8 cellular contexts compared by ENCODE assay signal in genomic region chr2:203814661-203815540, GRCh38. TPM values are rescaled to one million over a fixed set of nuclear protein-coding genes. Genes with fewer than 3 reads are reported as not detected.
DNase-seq lines count a peak whose midpoint lies in the region; ATAC-seq and TF ChIP-seq lines count a peak whose summit lies in the region.

No MANE protein-coding gene starts in this region.

- H3K36me3 ChIP-seq in suprapubic skin: no peaks in the 10 kb centered on the region

- no peak overlapping the region for H3K27ac ChIP-seq in HL-60 (replicated peaks)
- no peak overlapping the region for H3K27ac ChIP-seq in suprapubic skin

- peak overlapping the region; percentile 75 for H3K27ac Mint-ChIP-seq in endothelial cell (ENCODE audit: unreplicated experiment)

- H3K4me3 ChIP-seq in HL-60 (replicated peaks; ENCODE audit: insufficient read depth, low read length) (no peak overlapping the region), suprapubic skin (no peak overlapping the region)

- DNase-seq in COR-L47 (lab: John Stamatoyannopoulos, UW) (peak; percentile 76), HL-60 (ENCODE audit: low read depth in 1 of 2, low spot score in 1 of 2) (peak; percentile 52 to 55), NCI-H774 (lab: John Stamatoyannopoulos, UW) (peak; percentile 52), endothelial cell (ENCODE audit: low spot score) (peak; percentile 23), mucosa of gallbladder (ENCODE audit: low spot score) (peak; percentile 69), suprapubic skin (ENCODE audit: low spot score in 2 of 2) (no peak)
- peak; percentile 44 for DNase-seq in activated CD4-positive, alpha-beta T cell treated with anti-CD3 and anti-CD28 coated beads, Interleukin-2, amount 50 U/mL, for 4 hours

- H3K9me3 ChIP-seq in suprapubic skin: no peaks in the 10 kb centered on the region

- TF ChIP-seq CTCF in HL-60 (IDR thresholded peaks at IDR 0.05; ENCODE audit: insufficient read depth, low read length): peak; percentile 55
- peak; percentile 60 for TF ChIP-seq CTCF in endothelial cell (IDR thresholded peaks at IDR 0.05; ENCODE audit: unreplicated experiment)
- peak; percentile 57 to 65 for TF ChIP-seq CTCF in suprapubic skin (IDR thresholded peaks at IDR 0.05)

- peaks cover 28% of the 10 kb centered on the region for H3K4me1 Mint-ChIP-seq in endothelial cell (ENCODE audit: unreplicated experiment)

- H3K4me1 ChIP-seq in suprapubic skin: peaks cover 24% of the 10 kb centered on the region

- H3K9me3 Mint-ChIP-seq in endothelial cell (ENCODE audit: unreplicated experiment): no peaks in the 10 kb centered on the region

- H3K27me3 ChIP-seq in HL-60 (ENCODE audit: insufficient read depth, poor library complexity, severe bottlenecking): peaks cover 3% of the 10 kb centered on the region
- H3K27me3 ChIP-seq in suprapubic skin: no peaks in the 10 kb centered on the region

- no peak for TF ChIP-seq POLR2A in suprapubic skin (IDR thresholded peaks at IDR 0.05)

- no peaks in the 10 kb centered on the region for H3K36me3 Mint-ChIP-seq in endothelial cell (ENCODE audit: low read depth, unreplicated experiment)

- no peak for TF ChIP-seq EP300 in suprapubic skin (IDR thresholded peaks at IDR 0.05)

- 29% methylated on average over 10 of the region's 10 CpGs for WGBS in suprapubic skin

- peak; percentile 79 for ATAC-seq in GM19438 (IDR thresholded peaks at IDR 0.05; ENCODE audit: low read depth, unreplicated experiment)

- no peak overlapping the region for H3K4me3 Mint-ChIP-seq in endothelial cell (ENCODE audit: unreplicated experiment)

- H3K27me3 Mint-ChIP-seq in endothelial cell (ENCODE audit: unreplicated experiment): peaks cover 2% of the 10 kb centered on the region

RNA-seq across cellular contexts. Expression of gene CTLA4, which starts 52.7 kb away (rescaled TPM):
- total RNA-seq in endothelial cell (ENCODE audit: unreplicated experiment) (not detected), mucosa of gallbladder (1.6 TPM), suprapubic skin (1 to 10 TPM in 1 of 4 donors, not detected in 3; 1.2 TPM)

Comparison
In these comparisons a context has a peak if more than half of its experiments do, and no peak if none do; other contexts are left out.
1. DNase-seq: peak in COR-L47 (single experiment), HL-60 (2 of 2), NCI-H774 (single experiment), activated CD4-positive, alpha-beta T cell treated with anti-CD3 and anti-CD28 coated beads, Interleukin-2, amount 50 U/mL, for 4 hours (2 of 2), endothelial cell (single experiment) and mucosa of gallbladder (single experiment); none in suprapubic skin (0 of 2).
2. Peak in every context shown above with its lines, with median percentiles within 50 percentile points of each other: CTCF ChIP-seq.